29 cellular contexts compared by ENCODE assay signal in genomic region chr13:45007225-45007624, GRCh38.
"Had no signal": no experiment of that assay in that cellular context is flagged by ENCODE, and none has a peak within 500 bp of the region (broad histone marks: within the 10 kb centered on the region; RNA-seq: fewer than 3 reads in every experiment).

No MANE protein-coding gene starts in this region.

- H3K27me3 Mint-ChIP-seq: natural killer cell treated with Interleukin-12 subunit alpha and Interleukin-12 subunit beta and Interleukin-15 and Interleukin-18, amount 100 ng/mL, for 72 hours; progenitor cell of endocrine pancreas; stimulated activated naive B cell treated with anti-CD40 and anti-IgM and Interleukin-4, amounts not matched to agents 10 μg/mL and 1 μg/mL and 100 μg/mL, for 72 hours; stimulated activated naive CD8-positive, alpha-beta T cell treated with anti-CD3 and anti-CD28 coated beads, Interleukin-15, Interleukin-2, amounts not matched to agents 100 ng/mL and 50 ng/mL, for 24 hours had no signal

- H3K4me3 Mint-ChIP-seq: natural killer cell treated with Interleukin-12 subunit alpha and Interleukin-12 subunit beta and Interleukin-15 and Interleukin-18, amount 100 ng/mL, for 72 hours; nephron progenitor cell; neural crest cell; stimulated activated effector memory CD8-positive, alpha-beta T cell treated with anti-CD3 and anti-CD28 coated beads, Interleukin-12 subunit alpha, Interleukin-12 subunit beta, amount 100 ng/mL, for 72 hours; stimulated activated naive B cell treated with anti-CD40 and anti-IgM and Interleukin-4, amounts not matched to agents 10 μg/mL and 1 μg/mL and 100 μg/mL, for 72 hours; stimulated activated naive CD8-positive, alpha-beta T cell treated with anti-CD3 and anti-CD28 coated beads, Interleukin-15, Interleukin-2, amounts not matched to agents 100 ng/mL and 50 ng/mL, for 24 hours had no signal

- H3K27ac ChIP-seq: neutrophil, parathyroid adenoma, psoas muscle, right lobe of liver, sigmoid colon, stomach, thoracic aorta, thyroid gland, tibial nerve, upper lobe of left lung, vagina had no signal

- H3K4me3 ChIP-seq: psoas muscle, right lobe of liver, sigmoid colon, stomach, thoracic aorta, thyroid gland, tibial nerve, upper lobe of left lung, vagina had no signal

- H3K9me3 ChIP-seq: neutrophil, psoas muscle, right lobe of liver, sigmoid colon, stomach, thoracic aorta, thyroid gland, tibial nerve, upper lobe of left lung, vagina had no signal

- FAIRE-seq: small intestine, urothelium cell line had no signal

- H3K4me1 ChIP-seq: parathyroid adenoma, psoas muscle, right lobe of liver, sigmoid colon, stomach, thyroid gland, upper lobe of left lung, vagina had no signal

- H3K27ac Mint-ChIP-seq: natural killer cell treated with Interleukin-12 subunit alpha and Interleukin-12 subunit beta and Interleukin-15 and Interleukin-18, amount 100 ng/mL, for 72 hours; nephron progenitor cell; progenitor cell of endocrine pancreas; stimulated activated effector memory CD8-positive, alpha-beta T cell treated with anti-CD3 and anti-CD28 coated beads, Interleukin-12 subunit alpha, Interleukin-12 subunit beta, amount 100 ng/mL, for 72 hours; stimulated activated naive B cell treated with anti-CD40 and anti-IgM and Interleukin-4, amounts not matched to agents 10 μg/mL and 1 μg/mL and 100 μg/mL, for 72 hours; stimulated activated naive CD8-positive, alpha-beta T cell treated with anti-CD3 and anti-CD28 coated beads, Interleukin-15, Interleukin-2, amounts not matched to agents 100 ng/mL and 50 ng/mL, for 24 hours had no signal

- H3K27me3 ChIP-seq: neutrophil, right lobe of liver, sigmoid colon, stomach, thyroid gland, tibial nerve, upper lobe of left lung, vagina had no signal

- ATAC-seq: natural killer cell treated with Interleukin-12 subunit alpha and Interleukin-12 subunit beta and Interleukin-15 and Interleukin-18, amount 100 ng/mL, for 72 hours; right cardiac atrium; right lobe of liver; stimulated activated effector memory CD8-positive, alpha-beta T cell treated with anti-CD3 and anti-CD28 coated beads, Interleukin-12 subunit alpha, Interleukin-12 subunit beta, amount 100 ng/mL, for 72 hours; stimulated activated naive B cell treated with anti-CD40 and anti-IgM and Interleukin-4, amounts not matched to agents 10 μg/mL and 1 μg/mL and 100 μg/mL, for 72 hours had no signal

- H3K4me1 Mint-ChIP-seq: nephron progenitor cell; stimulated activated effector memory CD8-positive, alpha-beta T cell treated with anti-CD3 and anti-CD28 coated beads, Interleukin-12 subunit alpha, Interleukin-12 subunit beta, amount 100 ng/mL, for 72 hours; stimulated activated naive B cell treated with anti-CD40 and anti-IgM and Interleukin-4, amounts not matched to agents 10 μg/mL and 1 μg/mL and 100 μg/mL, for 72 hours had no signal

- DNase-seq: nephron progenitor cell; nucleus accumbens; posterior cingulate gyrus; psoas muscle; right cardiac atrium; right lobe of liver; sigmoid colon; small intestine; stimulated activated CD4-positive, alpha-beta T cell treated with anti-CD3 and anti-CD28 coated beads, Interleukin-15, amount 100 ng/mL, for 24 hours; stimulated activated CD4-positive, alpha-beta T cell treated with anti-CD3 and anti-CD28 coated beads, Interleukin-2, amount 100 ng/mL, for 24 hours; stimulated activated CD4-positive, alpha-beta T cell treated with anti-CD3 and anti-CD28 coated beads, Interleukin-2, amount 100 ng/mL, for 48 hours; stimulated activated CD4-positive, alpha-beta T cell treated with anti-CD3 and anti-CD28 coated beads, Interleukin-4, amount 100 ng/mL, for 24 hours; stimulated activated naive B cell treated with anti-CD40 and anti-IgM and Interleukin-4, amounts not matched to agents 10 μg/mL and 1 μg/mL and 100 μg/mL, for 72 hours; stimulated activated naive CD4-positive, alpha-beta T cell treated with Interleukin-2 at 50 U/mL for 16 hours; stomach; thyroid gland; trophoblast cell; upper lobe of left lung had no signal

- H3K9me3 Mint-ChIP-seq: natural killer cell treated with Interleukin-12 subunit alpha and Interleukin-12 subunit beta and Interleukin-15 and Interleukin-18, amount 100 ng/mL, for 72 hours; nephron progenitor cell; neural crest cell; stimulated activated effector memory CD8-positive, alpha-beta T cell treated with anti-CD3 and anti-CD28 coated beads, Interleukin-12 subunit alpha, Interleukin-12 subunit beta, amount 100 ng/mL, for 72 hours; stimulated activated naive B cell treated with anti-CD40 and anti-IgM and Interleukin-4, amounts not matched to agents 10 μg/mL and 1 μg/mL and 100 μg/mL, for 72 hours; stimulated activated naive CD8-positive, alpha-beta T cell treated with anti-CD3 and anti-CD28 coated beads, Interleukin-15, Interleukin-2, amounts not matched to agents 100 ng/mL and 50 ng/mL, for 24 hours had no signal
